Comparison of ENCODE assay signal across 11 cellular contexts in the genomic region with DNA sequence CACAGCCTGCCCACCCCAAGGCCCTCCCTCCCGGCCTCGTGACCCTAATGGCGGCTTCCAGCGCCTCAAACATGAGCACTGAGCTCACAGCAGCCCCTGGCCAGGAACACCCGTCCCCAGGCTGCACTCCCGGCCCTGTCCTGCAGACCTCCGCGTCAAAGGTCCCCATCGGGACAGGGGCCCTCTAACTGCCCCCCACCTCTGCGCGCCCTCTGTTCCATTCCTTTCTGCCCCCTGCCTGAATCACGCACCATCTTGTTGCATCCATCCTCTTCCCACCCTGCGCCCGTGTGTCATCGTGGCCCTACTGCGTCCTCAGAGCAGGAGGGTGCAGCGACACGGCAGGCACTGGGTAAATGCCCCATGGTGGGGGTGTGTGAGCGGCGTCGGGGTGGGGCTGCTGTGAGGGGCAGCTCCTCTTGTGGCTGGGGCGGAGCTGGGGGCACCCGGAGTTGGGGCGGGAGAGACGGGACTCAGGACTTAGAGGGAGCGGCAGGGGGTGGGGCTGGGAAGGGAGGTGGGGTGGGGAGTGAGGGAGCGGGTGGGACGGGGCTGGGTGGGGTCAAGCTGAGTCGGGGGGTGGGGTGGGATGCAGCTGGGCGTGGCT. TPM values are rescaled to one million over a fixed set of nuclear protein-coding genes. Genes with fewer than 3 reads are reported as not detected.
A peak's percentile ranks its signal among the peaks of the same experiment; 100 is the strongest.
DNase-seq lines count a peak whose midpoint lies in the region; ATAC-seq and TF ChIP-seq lines count a peak whose summit lies in the region.
"Had no signal": no experiment of that assay in that cellular context is flagged by ENCODE, and none has a peak within 500 bp of the region (broad histone marks: within the 10 kb centered on the region; RNA-seq: fewer than 3 reads in every experiment).

No MANE protein-coding gene starts in this region.

- CTCF ChIA-PET in activated B cell treated with CpG ODN at 0.5 μM for 24 hours (lab: Charles Lee) = no interaction called here

- peak overlapping the region; percentile 49 for H3K4me3 ChIP-seq in H7 (ENCODE audit: insufficient read depth, low read depth, low read length)
- H3K4me3 ChIP-seq: body of pancreas had no signal

- intact Hi-C loops in activated B cell treated with CpG ODN at 0.5 μM for 24 hours (cut with micrococcal nuclease) (no loop called here), natural killer cell (cut with micrococcal nuclease) (no loop called here)

- H3K27ac Mint-ChIP-seq in activated B cell treated with CpG ODN at 0.5 μM for 24 hours (no peak overlapping the region), natural killer cell (peak overlapping the region; percentile 46 to 83)

- TF ChIP-seq CTCF in activated B cell treated with CpG ODN at 0.5 μM for 24 hours (IDR thresholded peaks at IDR 0.05) (no peak), natural killer cell (IDR thresholded peaks at IDR 0.05) (no peak)

- H3K36me3 ChIP-seq in H7 (replicated peaks; ENCODE audit: control insufficient read depth, insufficient read depth, low read length) = no peaks in the 10 kb centered on the region
- H3K36me3 ChIP-seq: neutrophil had no signal

- peaks cover 19% of the 10 kb centered on the region for H3K27me3 Mint-ChIP-seq in activated B cell treated with CpG ODN at 0.5 μM for 24 hours
- H3K27me3 Mint-ChIP-seq in natural killer cell (ENCODE audit: low read depth in 2 of 2) = peaks cover 0 to 10% of the 10 kb centered on the region in 2 donors

- H3K9me3 Mint-ChIP-seq in activated B cell treated with CpG ODN at 0.5 μM for 24 hours (peaks cover 4% of the 10 kb centered on the region), natural killer cell (no peaks in the 10 kb centered on the region)

- peaks cover 12% of the 10 kb centered on the region for H3K4me1 Mint-ChIP-seq in activated B cell treated with CpG ODN at 0.5 μM for 24 hours
- peaks cover 7 to 23% of the 10 kb centered on the region in 2 donors for H3K4me1 Mint-ChIP-seq in natural killer cell

- no peaks in the 10 kb centered on the region for H3K36me3 Mint-ChIP-seq in activated B cell treated with CpG ODN at 0.5 μM for 24 hours (ENCODE audit: low read depth)
- no peaks in the 10 kb centered on the region for H3K36me3 Mint-ChIP-seq in natural killer cell
- H3K36me3 Mint-ChIP-seq: activated CD8-positive, alpha-beta memory T cell treated with anti-CD3 and anti-CD28 coated beads, Interleukin-2, amount 10 ng/mL, durations not matched to agents 7 days and 5 days had no signal

- ATAC-seq in activated B cell treated with CpG ODN at 0.5 μM for 24 hours (ENCODE audit: low read depth) = peak; percentile 3
- peak in 2 of 3 donors; percentile 14 to 30 for ATAC-seq in natural killer cell
- ATAC-seq: body of pancreas, left lobe of liver had no signal

- DNase-seq in H7 (peak; percentile 81), activated B cell treated with CpG ODN at 0.5 μM for 24 hours (no peak), natural killer cell (no peak), NCI-H82 treated with DMSO at 0.1 percent for 48 hours (lab: John Stamatoyannopoulos, UW; ENCODE audit: unreplicated experiment) (no peak), UCSD-AML1 (lab: John Stamatoyannopoulos, UW; ENCODE audit: unreplicated experiment) (no peak)
- DNase-seq in effector CD4-positive, alpha-beta T cell = peak; percentile 13
- no peak for DNase-seq in activated CD4-positive, CD25-positive, alpha-beta regulatory T cell (lab: John Stamatoyannopoulos, UW)
- DNase-seq: body of pancreas had no signal

- H3K27me3 ChIP-seq in H7 (ENCODE audit: control insufficient read depth, insufficient read depth, low read length) = peaks cover 2% of the 10 kb centered on the region
- H3K27me3 ChIP-seq: body of pancreas had no signal

- H3K4me3 Mint-ChIP-seq in activated B cell treated with CpG ODN at 0.5 μM for 24 hours (peak overlapping the region; percentile 51), natural killer cell (peak overlapping the region; percentile 89)

- POLR2A ChIA-PET in activated B cell treated with CpG ODN at 0.5 μM for 24 hours (lab: Charles Lee) = no interaction called here

RNA-seq across cellular contexts. Expression of a gene that starts 13.4 kb away (rescaled TPM):
- total RNA-seq in H7 (2014; rRNA removed; shearing (Covaris generic)) = 15.7 and 16.5 TPM in 2 replicates
- total RNA-seq in activated B cell treated with CpG ODN at 0.5 μM for 24 hours = 0.32 and 0.38 TPM in 2 replicates
- under 1 TPM; 0.16 to 0.95 (median 0.40) TPM for total RNA-seq in natural killer cell

Comparison
In these comparisons a context has a peak if more than half of its experiments do, and no peak if none do; other contexts are left out.
1. DNase-seq: peak in H7 (single experiment) and effector CD4-positive, alpha-beta T cell (single experiment); none in activated B cell treated with CpG ODN at 0.5 μM for 24 hours (single experiment), natural killer cell (single experiment), NCI-H82 treated with DMSO at 0.1 percent for 48 hours (single experiment), activated CD4-positive, CD25-positive, alpha-beta regulatory T cell (0 of 4) and UCSD-AML1 (single experiment).